Comparison of ENCODE assay signal across 15 cellular contexts in genomic region chr21:45559216-45560105, GRCh38. TPM values are rescaled to one million over a fixed set of nuclear protein-coding genes. Genes with fewer than 3 reads are reported as not detected.
DNase-seq lines count a peak whose midpoint lies in the region; ATAC-seq and TF ChIP-seq lines count a peak whose summit lies in the region.
"Had no signal": no experiment of that assay in that cellular context is flagged by ENCODE, and none has a peak within 500 bp of the region (broad histone marks: within the 10 kb centered on the region; RNA-seq: fewer than 3 reads in every experiment).

No MANE protein-coding gene starts in this region.

- H3K4me3 ChIP-seq in left ventricle myocardium inferior = no peak overlapping the region
- H3K4me3 ChIP-seq: GM12878, K562 had no signal

- no peaks in the 10 kb centered on the region for H3K36me3 ChIP-seq in left ventricle myocardium inferior

- H3K4me1 ChIP-seq in left ventricle myocardium inferior = peaks cover 13% of the 10 kb centered on the region

- H3K9me3 ChIP-seq in left ventricle myocardium inferior (replicated peaks) = peaks cover 6% of the 10 kb centered on the region

- H3K9me3 Mint-ChIP-seq in activated CD8-positive, alpha-beta T cell treated with anti-CD3 and anti-CD28 coated beads for 36 hours = peaks cover 1% of the 10 kb centered on the region

- intact Hi-C loops in left ventricle myocardium inferior (cut with micrococcal nuclease) (no loop called here), Right ventricle myocardium superior (cut with DNase I) (loop anchor here (5.0 to 10.0 kb wide), 3 partner anchors 33 to 365 kb away; no protein-coding TSS in a partner anchor), posterior vena cava (cut with DNase I) (loop anchor here (5.0 kb wide), 3 partner anchors 263 to 417 kb away; no protein-coding TSS in a partner anchor)
- intact Hi-C loops in activated CD8-positive, alpha-beta T cell treated with anti-CD3 and anti-CD28 coated beads for 36 hours (cut with micrococcal nuclease) = no loop called here

- peaks cover 44% of the 10 kb centered on the region for H3K27me3 ChIP-seq in left ventricle myocardium inferior (ENCODE audit: low read depth)

- H3K4me1 Mint-ChIP-seq in activated CD8-positive, alpha-beta T cell treated with anti-CD3 and anti-CD28 coated beads for 36 hours (ENCODE audit: low read depth) = peaks cover 3% of the 10 kb centered on the region

- TF ChIP-seq CTCF in left ventricle myocardium inferior (IDR thresholded peaks at IDR 0.05; ENCODE audit: borderline replicate concordance) = no peak
- TF ChIP-seq CTCF in activated CD8-positive, alpha-beta T cell treated with anti-CD3 and anti-CD28 coated beads for 36 hours (IDR thresholded peaks at IDR 0.05) = no peak

- DNase-seq in left ventricle myocardium inferior (peak; percentile 3), Right ventricle myocardium superior (no peak), islet precursor cell (peak; percentile 40), posterior vena cava (ENCODE audit: low spot score) (peak; percentile 70), ACHN (no peak)
- DNase-seq in activated CD8-positive, alpha-beta T cell treated with anti-CD3 and anti-CD28 coated beads for 36 hours = no peak
- DNase-seq: Calu3; CD4-positive, alpha-beta T cell; NCI-H1436 treated with DMSO at 0.1 percent for 48 hours; NCI-H2081 treated with DMSO at 0.1 percent for 48 hours; NCI-H524 had no signal

- ATAC-seq in Right ventricle myocardium superior (ENCODE audit: poor library complexity) (no peak), HG03175 (IDR thresholded peaks at IDR 0.05; ENCODE audit: unreplicated experiment) (no peak)
- no peak for ATAC-seq in activated CD8-positive, alpha-beta T cell treated with anti-CD3 and anti-CD28 coated beads for 36 hours
- ATAC-seq: GM12878, K562 had no signal

- CTCF ChIA-PET in activated CD8-positive, alpha-beta T cell treated with anti-CD3 and anti-CD28 coated beads for 36 hours (lab: Charles Lee) = interaction anchor here (0.9 to 1.9 kb wide), 3 partner anchors 37 to 261 kb away, joined by 3 to 5 read pairs (median 3); no protein-coding TSS in a partner anchor

- no peak overlapping the region for H3K27ac ChIP-seq in left ventricle myocardium inferior (replicated peaks)
- H3K27ac ChIP-seq: RWPE1 had no signal

- H3K27me3 Mint-ChIP-seq in activated CD8-positive, alpha-beta T cell treated with anti-CD3 and anti-CD28 coated beads for 36 hours = peaks cover 3% of the 10 kb centered on the region
- H3K27me3 Mint-ChIP-seq: CD4-positive, alpha-beta T cell had no signal

- H3K36me3 Mint-ChIP-seq in activated CD8-positive, alpha-beta T cell treated with anti-CD3 and anti-CD28 coated beads for 36 hours (ENCODE audit: low read depth) = no peaks in the 10 kb centered on the region

- no peak overlapping the region for H3K4me3 Mint-ChIP-seq in activated CD8-positive, alpha-beta T cell treated with anti-CD3 and anti-CD28 coated beads for 36 hours
- H3K4me3 Mint-ChIP-seq: CD4-positive, alpha-beta T cell had no signal

- in situ Hi-C loops in ACHN (cut with HindIII; ENCODE audit: low pct_ligation_motif_present, low pct_unique_long_range_greater_than_20kb, low sequenced_read_pairs) = no loop called here

- H3K27ac Mint-ChIP-seq in activated CD8-positive, alpha-beta T cell treated with anti-CD3 and anti-CD28 coated beads for 36 hours = no peak overlapping the region
- H3K27ac Mint-ChIP-seq: CD4-positive, alpha-beta T cell had no signal

- POLR2A ChIA-PET in activated CD8-positive, alpha-beta T cell treated with anti-CD3 and anti-CD28 coated beads for 36 hours (lab: Charles Lee) = interaction anchor here (1.5 kb wide), 1 partner anchor 31 kb away, joined by 3 read pairs; no protein-coding TSS in a partner anchor

RNA-seq across cellular contexts. Expression of gene SLC19A1, which starts 17.2 kb away (rescaled TPM):
- total RNA-seq in left ventricle myocardium inferior (4.9 TPM), Right ventricle myocardium superior (6.9 TPM), posterior vena cava (1 to 10 TPM; 4.5 to 6.5 TPM)
- total RNA-seq in activated CD8-positive, alpha-beta T cell treated with anti-CD3 and anti-CD28 coated beads for 36 hours = 10 to 100 TPM; 40.1 to 46.1 TPM

Comparison
In these comparisons a context has a peak if more than half of its experiments do, and no peak if none do; other contexts are left out.
1. DNase-seq: peak in left ventricle myocardium inferior (single experiment), islet precursor cell (single experiment) and posterior vena cava (single experiment); none in Right ventricle myocardium superior (single experiment), activated CD8-positive, alpha-beta T cell treated with anti-CD3 and anti-CD28 coated beads for 36 hours (single experiment) and ACHN (single experiment).
2. intact Hi-C loops: an anchor here in Right ventricle myocardium superior (5.0 to 10.0 kb wide) and posterior vena cava (5.0 kb wide); none called in left ventricle myocardium inferior and activated CD8-positive, alpha-beta T cell treated with anti-CD3 and anti-CD28 coated beads for 36 hours.